31 cellular contexts compared by ENCODE assay signal in the genomic region with DNA sequence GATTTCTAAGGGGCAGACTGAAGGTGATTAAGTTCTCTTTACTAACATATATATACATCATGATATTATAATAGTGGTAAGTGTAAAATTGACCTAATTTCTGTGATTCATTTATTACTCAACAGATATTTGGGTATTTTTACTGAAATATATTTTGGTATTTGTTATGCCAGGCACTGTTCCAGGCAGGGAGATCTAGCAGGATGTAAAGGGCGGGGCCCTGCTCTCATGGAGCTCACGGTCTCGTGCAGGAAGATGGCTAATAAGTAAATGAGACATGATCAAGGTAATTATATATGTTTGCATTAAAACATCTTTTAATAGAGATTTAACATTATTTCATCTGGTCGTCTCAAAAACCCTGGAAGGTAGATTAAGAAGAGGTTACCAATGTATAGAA. TPM values are rescaled to one million over a fixed set of nuclear protein-coding genes. Genes with fewer than 3 reads are reported as not detected.
A peak's percentile ranks its signal among the peaks of the same experiment; 100 is the strongest.
DNase-seq lines count a peak whose midpoint lies in the region; ATAC-seq, FAIRE-seq and TF ChIP-seq lines count a peak whose summit lies in the region.
"Had no signal": no experiment of that assay in that cellular context is flagged by ENCODE, and none has a peak within 500 bp of the region (broad histone marks: within the 10 kb centered on the region; RNA-seq: fewer than 3 reads in every experiment).

No MANE protein-coding gene starts in this region.

- CTCF ChIA-PET in MCF 10A (lab: Yijun Ruan, JAX) (interaction anchor here (0.7 to 1.4 kb wide), 3 partner anchors 11 to 128 kb away, joined by 3 to 5 read pairs (median 4); no protein-coding TSS in a partner anchor), mammary epithelial cell (lab: Charles Lee; ENCODE audit: low non-redundant PET) (no interaction called here)

- H3K4me2 ChIP-seq in mammary epithelial cell (ENCODE audit: insufficient read depth, low read depth, low read length), result no peak overlapping the region

- WGBS in mammary epithelial cell (ENCODE audit: low coverage, missing lambda C conversion rate), result 57% methylated on average over 4 of the region's 4 CpGs
- WGBS in right cardiac atrium, result 66% methylated on average over 4 of the region's 4 CpGs
- whole genome bisulfite sequencing in small intestine, 3 donors, result 59 to 67% (median 66%) methylated on average over 4 of the region's 4 CpGs

- peaks cover 3% of the 10 kb centered on the region for H3K36me3 Mint-ChIP-seq in MCF 10A (ENCODE audit: insufficient read depth, unreplicated experiment)
- H3K36me3 Mint-ChIP-seq: CD4-positive, alpha-beta memory T cell had no signal

- H3K9me3 ChIP-seq in mammary epithelial cell (replicated peaks; ENCODE audit: insufficient read depth, low read length) (no peaks in the 10 kb centered on the region), right cardiac atrium (ENCODE audit: control insufficient read depth, low read length) (no peaks in the 10 kb centered on the region), small intestine (ENCODE audit: control insufficient read depth, low read depth) (no peaks in the 10 kb centered on the region)
- H3K9me3 ChIP-seq: body of pancreas, thyroid gland had no signal

- ATAC-seq in right cardiac atrium, result peak in 1 of 2 donors; percentile 54
- ATAC-seq: HepG2; stimulated activated naive CD8-positive, alpha-beta T cell treated with anti-CD3 and anti-CD28 coated beads, Interleukin-15, amount 100 ng/mL, for 72 hours had no signal

- H3K27ac ChIP-seq in mammary epithelial cell (ENCODE audit: insufficient read depth, low read depth, low read length), result no peak overlapping the region
- peak overlapping the region; percentile 61 for H3K27ac ChIP-seq in right cardiac atrium (ENCODE audit: low read length)
- no peak overlapping the region for H3K27ac ChIP-seq in small intestine (ENCODE audit: low read depth in 1 of 2, low read length in 1 of 2)
- H3K27ac ChIP-seq: 22Rv1, thyroid gland, VCaP had no signal

- no TSS peak for BruUV-seq in MCF 10A (replicated peaks; lab: Mats Ljungman, UMichigan)
- BruUV-seq in mammary epithelial cell (replicated peaks; lab: Mats Ljungman, UMichigan), result no TSS peak

- H3K4me1 Mint-ChIP-seq in MCF 10A (ENCODE audit: insufficient read depth, unreplicated experiment), result peaks cover 16% of the 10 kb centered on the region
- H3K4me1 Mint-ChIP-seq: CD4-positive, alpha-beta memory T cell; neural crest cell; stimulated activated naive CD8-positive, alpha-beta T cell treated with anti-CD3 and anti-CD28 coated beads, Interleukin-15, amount 100 ng/mL, for 72 hours had no signal

- no peaks in the 10 kb centered on the region for H4K20me1 ChIP-seq in mammary epithelial cell (ENCODE audit: insufficient read depth, low read length)

- in situ Hi-C loops in mammary epithelial cell (cut with MboI; ENCODE audit: low sequenced_read_pairs in 2 of 2), result no loop called here

- no peaks in the 10 kb centered on the region for H3K27me3 Mint-ChIP-seq in MCF 10A (ENCODE audit: insufficient read depth, unreplicated experiment)

- H3K27ac Mint-ChIP-seq in MCF 10A (ENCODE audit: low read depth, unreplicated experiment), result no peak overlapping the region
- H3K27ac Mint-ChIP-seq: CD4-positive, alpha-beta memory T cell; stimulated activated naive CD8-positive, alpha-beta T cell treated with anti-CD3 and anti-CD28 coated beads, Interleukin-15, amount 100 ng/mL, for 72 hours; T-helper 2 cell treated with Interferon-gamma antibody and Interleukin-4, amounts not matched to agents 5 μg/mL and 100 μg/mL, for 36 hours had no signal

- DNase-seq in MCF 10A (ENCODE audit: unreplicated experiment) (peak; percentile 55), mammary epithelial cell (no peak), dermis microvascular lymphatic vessel endothelial cell (ENCODE audit: low read depth in 2 of 2) (peak; percentile 26 to 66), right cardiac atrium (peak in 1 of 3 donors; percentile 37), small intestine (peak; percentile 32), NK-92 (lab: John Stamatoyannopoulos, UW; ENCODE audit: unreplicated experiment) (no peak), A172 (ENCODE audit: low spot score) (no peak)
- DNase-seq in activated naive CD4-positive, alpha-beta T cell treated with anti-CD3 and anti-CD28 coated beads, Interleukin-2, amount 50 U/mL, for 16 hours, result no peak
- DNase-seq: activated CD4-positive, alpha-beta T cell treated with anti-CD3 and anti-CD28 coated beads for 4 hours; activated effector memory CD4-positive, alpha-beta T cell treated with anti-CD3 and anti-CD28 coated beads, Interleukin-2, amount 50 U/mL, for 16 hours; activated T-cell treated with anti-CD3 and anti-CD28 coated beads for 4 hours; AML-193; CD4-positive, alpha-beta memory T cell; effector memory CD4-positive, alpha-beta T cell; NCI-H1092 treated with DMSO at 0.1 percent for 48 hours; NCI-H187; NCI-H2171; NCI-H510A; OCI-M1; posterior cingulate gyrus; stimulated activated CD8-positive, alpha-beta memory T cell treated with anti-CD3 and anti-CD28 coated beads, Interleukin-4, amount 100 ng/mL, for 48 hours; stimulated activated naive CD8-positive, alpha-beta T cell treated with anti-CD3 and anti-CD28 coated beads, Interleukin-15, amount 100 ng/mL, for 72 hours; thyroid gland had no signal

- dilution Hi-C loops in mammary epithelial cell (cut with HindIII; ENCODE audit: low sequenced_read_pairs), result no loop called here

- no peak overlapping the region for H2AFZ ChIP-seq in mammary epithelial cell (ENCODE audit: low read depth, low read length)

- H3K4me3 Mint-ChIP-seq in MCF 10A (ENCODE audit: unreplicated experiment), result no peak overlapping the region
- H3K4me3 Mint-ChIP-seq: CD4-positive, alpha-beta memory T cell; neural crest cell; stimulated activated naive CD8-positive, alpha-beta T cell treated with anti-CD3 and anti-CD28 coated beads, Interleukin-15, amount 100 ng/mL, for 72 hours; T-helper 2 cell treated with Interferon-gamma antibody and Interleukin-4, amounts not matched to agents 5 μg/mL and 100 μg/mL, for 36 hours had no signal

- POLR2A ChIA-PET in MCF 10A (lab: Yijun Ruan, JAX), result interaction anchor here (1.4 kb wide), 1 partner anchor 36 kb away, joined by 6 read pairs; no protein-coding TSS in a partner anchor

- no peaks in the 10 kb centered on the region for H3K9me3 Mint-ChIP-seq in MCF 10A (ENCODE audit: unreplicated experiment)
- H3K9me3 Mint-ChIP-seq: CD4-positive, alpha-beta memory T cell; neural crest cell; stimulated activated naive CD8-positive, alpha-beta T cell treated with anti-CD3 and anti-CD28 coated beads, Interleukin-15, amount 100 ng/mL, for 72 hours; T-helper 2 cell treated with Interferon-gamma antibody and Interleukin-4, amounts not matched to agents 5 μg/mL and 100 μg/mL, for 36 hours had no signal

- H3K4me3 ChIP-seq in mammary epithelial cell (replicated peaks in 1 of 3; ENCODE audit: insufficient read depth in 1 of 3, low read depth in 2 of 3, low read length in 3 of 3), result no peak overlapping the region
- H3K4me3 ChIP-seq in right cardiac atrium (ENCODE audit: low read length), result no peak overlapping the region
- H3K4me3 ChIP-seq in small intestine (ENCODE audit: low read depth in 1 of 2, low read length in 2 of 2), result no peak overlapping the region
- H3K4me3 ChIP-seq: body of pancreas, thyroid gland had no signal

- no peak overlapping the region for H3K9ac ChIP-seq in mammary epithelial cell (ENCODE audit: insufficient read depth, low read length)

- FAIRE-seq in small intestine (lab: Jason Lieb, UNC), result no peak
- FAIRE-seq: H1, HepG2, keratinocyte had no signal

- H3K79me2 ChIP-seq in mammary epithelial cell (ENCODE audit: insufficient read depth, low read length), result no peaks in the 10 kb centered on the region

- TF ChIP-seq CTCF in MCF 10A (IDR thresholded peaks at IDR 0.05; ENCODE audit: unreplicated experiment) (no peak), mammary epithelial cell (conservative IDR thresholded peaks at IDR 0.05 in 1 of 2, IDR thresholded peaks at IDR 0.05 in 1 of 2; ENCODE audit: extremely low read depth in 1 of 2, insufficient read depth in 1 of 2, low read depth in 1 of 2, low read length in 2 of 2) (no peak)

- intact Hi-C loops in MCF 10A (cut with micrococcal nuclease) (no loop called here), mammary epithelial cell (cut with micrococcal nuclease) (no loop called here), right cardiac atrium (cut with DNase I) (no loop called here)

- no peaks in the 10 kb centered on the region for H3K36me3 ChIP-seq in mammary epithelial cell (ENCODE audit: insufficient read depth, low read length)
- no peaks in the 10 kb centered on the region for H3K36me3 ChIP-seq in small intestine (ENCODE audit: control insufficient read depth in 2 of 2, insufficient read depth in 2 of 2, low read length in 2 of 2)
- H3K36me3 ChIP-seq: thyroid gland had no signal

- H3K4me1 ChIP-seq in mammary epithelial cell (ENCODE audit: insufficient read depth, low read length) (no peaks in the 10 kb centered on the region), right cardiac atrium (ENCODE audit: control insufficient read depth, insufficient read depth, low read length) (no peaks in the 10 kb centered on the region), small intestine (ENCODE audit: control insufficient read depth in 2 of 2, insufficient read depth in 1 of 2, low read depth in 1 of 2, low read length in 1 of 2) (peaks cover 4 to 7% of the 10 kb centered on the region in 2 donors)
- H3K4me1 ChIP-seq: body of pancreas had no signal

- H3K27me3 ChIP-seq in mammary epithelial cell (ENCODE audit: insufficient read depth, low read length) (no peaks in the 10 kb centered on the region), right cardiac atrium (ENCODE audit: control insufficient read depth, insufficient read depth) (no peaks in the 10 kb centered on the region), small intestine (ENCODE audit: control insufficient read depth in 2 of 2, insufficient read depth in 2 of 2, low read length in 2 of 2) (no peaks in the 10 kb centered on the region)
- H3K27me3 ChIP-seq: body of pancreas, thyroid gland had no signal

RNA-seq across cellular contexts. Expression of gene FAM50B, which starts 27.7 kb away (rescaled TPM):
- total RNA-seq in MCF 10A (2022) (4.0 and 4.3 TPM in 2 replicates), mammary epithelial cell (1 to 10 TPM; 4.4 to 7.3 TPM), dermis microvascular lymphatic vessel endothelial cell (4.4 and 6.1 TPM in 2 replicates), right cardiac atrium (10 to 100 TPM; 14.0 to 25.3 (median 23.9) TPM)
- polyA plus RNA-seq in mammary epithelial cell (6.6 TPM), right cardiac atrium (18.4 TPM), small intestine (10 to 100 TPM; 10.3 to 13.0 (median 11.9) TPM)
- polyA minus RNA-seq in mammary epithelial cell, result 0.52 TPM
- 5.0 and 5.8 TPM in 2 replicates for total RNA-seq in A172 (2014; rRNA removed; shearing (Covaris generic))
- total RNA-seq: HepG2 had no signal

Comparison
In these comparisons a context has a peak if more than half of its experiments do, and no peak if none do; other contexts are left out.
1. DNase-seq: peak in MCF 10A (single experiment), dermis microvascular lymphatic vessel endothelial cell (2 of 2) and small intestine (single experiment); none in mammary epithelial cell (single experiment), NK-92 (single experiment), A172 (single experiment) and activated naive CD4-positive, alpha-beta T cell treated with anti-CD3 and anti-CD28 coated beads, Interleukin-2, amount 50 U/mL, for 16 hours (single experiment).